ENCODE assay signal across 1 cellular context in genomic region chr17:8222630-8223355, GRCh38.
TF ChIP-seq lines count a peak whose summit lies in the region.

No MANE protein-coding gene starts in this region.

TF ChIP-seq in HepG2, 621 proteins besides CTCF, POLR2A, EP300 and RAD21 (continued from another document):
- TF ChIP-seq, protein P1, sequence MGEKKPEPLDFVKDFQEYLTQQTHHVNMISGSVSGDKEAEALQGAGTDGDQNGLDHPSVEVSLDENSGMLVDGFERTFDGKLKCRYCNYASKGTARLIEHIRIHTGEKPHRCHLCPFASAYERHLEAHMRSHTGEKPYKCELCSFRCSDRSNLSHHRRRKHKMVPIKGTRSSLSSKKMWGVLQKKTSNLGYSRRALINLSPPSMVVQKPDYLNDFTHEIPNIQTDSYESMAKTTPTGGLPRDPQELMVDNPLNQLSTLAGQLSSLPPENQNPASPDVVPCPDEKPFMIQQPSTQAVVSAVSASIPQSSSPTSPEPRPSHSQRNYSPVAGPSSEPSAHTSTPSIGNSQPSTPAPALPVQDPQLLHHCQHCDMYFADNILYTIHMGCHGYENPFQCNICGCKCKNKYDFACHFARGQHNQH (CRISPR knock-in tag; IDR thresholded peaks at IDR 0.05): no peak; the same call in 1 of the 2 replicates
- no peak for TF ChIP-seq PPARG (CRISPR knock-in tag; conservative IDR thresholded peaks at IDR 0.05)
- TF ChIP-seq ADNP (CRISPR knock-in tag; IDR thresholded peaks at IDR 0.05): 0 out of 2 replicates have a peak, but pooled peaks have one; percentile 21
- TF ChIP-seq ZSCAN31 (CRISPR knock-in tag; IDR thresholded peaks at IDR 0.05; ENCODE audit: low read depth): peak; percentile 37; the same call in 1 of the 2 replicates
- TF ChIP-seq ZNF253 (CRISPR knock-in tag; IDR thresholded peaks at IDR 0.05; ENCODE audit: borderline replicate concordance): 0 out of 2 replicates have a peak, but pooled peaks have one; percentile 28
- TF ChIP-seq SALL1 (CRISPR knock-in tag; IDR thresholded peaks at IDR 0.05): peak; percentile 71
- TF ChIP-seq ZNF367 (CRISPR knock-in tag; IDR thresholded peaks at IDR 0.05; ENCODE audit: borderline replicate concordance): peak; percentile 69; the same call in 1 of the 2 replicates
- peak; percentile 92; the same call in 1 of the 2 replicates for TF ChIP-seq CSRNP1 (CRISPR knock-in tag; IDR thresholded peaks at IDR 0.05)
- no peak for TF ChIP-seq MZF1 (CRISPR knock-in tag; IDR thresholded peaks at IDR 0.05; ENCODE audit: borderline replicate concordance)
- peak in 1 of 2 experiments; percentile 36; a peak in 1 of 4 replicates for TF ChIP-seq ATF4 (CRISPR knock-in tag; IDR thresholded peaks at IDR 0.05)
- peak; percentile 64 for TF ChIP-seq KMT2A (CRISPR knock-in tag; IDR thresholded peaks at IDR 0.05)
- peak; percentile 75 for TF ChIP-seq GABPA (IDR thresholded peaks at IDR 0.05; ENCODE audit: low read depth, low read length)
- peak; percentile 90 for TF ChIP-seq GABPA (CRISPR knock-in tag; IDR thresholded peaks at IDR 0.05; ENCODE audit: low read depth)
- TF ChIP-seq ZNF317 (CRISPR knock-in tag; IDR thresholded peaks at IDR 0.05): no peak; the same call in 1 of the 2 replicates
TF ChIP-seq in HepG2: peak in this region for 247.
